Comparison of ENCODE assay signal across 1 cellular context in the genomic region with DNA sequence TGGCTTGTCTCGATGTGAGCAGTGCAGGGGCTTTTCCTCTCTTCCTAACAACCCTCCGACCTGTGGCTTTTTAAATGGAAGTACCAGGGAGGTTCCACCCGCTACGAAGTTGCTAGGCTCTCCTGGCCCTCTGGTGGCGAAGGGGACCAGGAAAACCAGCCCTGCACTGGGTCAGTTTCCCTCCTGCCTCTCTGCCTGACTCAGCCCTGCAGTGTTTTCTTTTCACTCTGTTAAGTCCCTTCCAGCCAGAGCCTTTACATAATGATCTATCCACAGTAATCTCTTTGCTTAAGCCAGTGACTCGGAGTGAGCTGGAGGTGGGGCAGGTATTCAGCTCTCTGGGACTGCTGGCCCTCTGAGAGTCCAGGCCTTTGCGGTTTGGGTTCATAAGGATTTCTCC.
TF ChIP-seq lines count a peak whose summit lies in the region.

No MANE protein-coding gene starts in this region.

TF ChIP-seq in A549, 52 proteins besides CTCF, POLR2A, EP300 and RAD21 (continued from another document):
- TF ChIP-seq, protein P1, sequence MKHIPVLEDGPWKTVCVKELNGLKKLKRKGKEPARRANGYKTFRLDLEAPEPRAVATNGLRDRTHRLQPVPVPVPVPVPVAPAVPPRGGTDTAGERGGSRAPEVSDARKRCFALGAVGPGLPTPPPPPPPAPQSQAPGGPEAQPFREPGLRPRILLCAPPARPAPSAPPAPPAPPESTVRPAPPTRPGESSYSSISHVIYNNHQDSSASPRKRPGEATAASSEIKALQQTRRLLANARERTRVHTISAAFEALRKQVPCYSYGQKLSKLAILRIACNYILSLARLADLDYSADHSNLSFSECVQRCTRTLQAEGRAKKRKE (CRISPR knock-in tag; IDR thresholded peaks at IDR 0.05; ENCODE audit: low read depth), result no peak
- TF ChIP-seq EHMT2 (IDR thresholded peaks at IDR 0.05; ENCODE audit: low read depth) (no peak), RFX5 (IDR thresholded peaks at IDR 0.05) (no peak), MYC (IDR thresholded peaks at IDR 0.05; ENCODE audit: borderline replicate concordance, low read length) (no peak), ZFP36 (IDR thresholded peaks at IDR 0.05; ENCODE audit: borderline replicate concordance, partially characterized antibody) (no peak), FOSB (CRISPR knock-in tag; IDR thresholded peaks at IDR 0.05) (no peak), SMC3 (IDR thresholded peaks at IDR 0.05) (no peak), EHF (CRISPR knock-in tag; IDR thresholded peaks at IDR 0.05) (no peak), MAZ (IDR thresholded peaks at IDR 0.05; ENCODE audit: borderline replicate concordance, low read depth, low read length) (no peak)
- TF ChIP-seq, protein P2, sequence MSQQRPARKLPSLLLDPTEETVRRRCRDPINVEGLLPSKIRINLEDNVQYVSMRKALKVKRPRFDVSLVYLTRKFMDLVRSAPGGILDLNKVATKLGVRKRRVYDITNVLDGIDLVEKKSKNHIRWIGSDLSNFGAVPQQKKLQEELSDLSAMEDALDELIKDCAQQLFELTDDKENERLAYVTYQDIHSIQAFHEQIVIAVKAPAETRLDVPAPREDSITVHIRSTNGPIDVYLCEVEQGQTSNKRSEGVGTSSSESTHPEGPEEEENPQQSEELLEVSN (IDR thresholded peaks at IDR 0.05; ENCODE audit: borderline replicate concordance, low read depth), result no peak
